Comparison of ENCODE assay signal across 9 cellular contexts in genomic region chr17:82691714-82692113, GRCh38.
"Had no signal": no experiment of that assay in that cellular context is flagged by ENCODE, and none has a peak within 500 bp of the region (broad histone marks: within the 10 kb centered on the region; RNA-seq: fewer than 3 reads in every experiment).

No MANE protein-coding gene starts in this region.

- DNase-seq: activated CD8-positive, alpha-beta memory T cell treated with anti-CD3 and anti-CD28 coated beads, Interleukin-2, amount 50 U/mL, for 48 hours; left lung; ovary had no signal

- H3K27ac ChIP-seq: left lung, ovary, SK-N-MC had no signal

- H3K36me3 ChIP-seq: left lung, ovary had no signal

- H3K27me3 ChIP-seq: ovary had no signal

- H3K27ac Mint-ChIP-seq: activated T-helper 1 cell treated with anti-CD3 and anti-CD28 coated beads, Interleukin-12 subunit alpha, Interleukin-12 subunit beta, Interleukin-2, Interleukin-4 antibody, amounts not matched to agents 30 ng/mL and 10 ng/mL and 1 ng/mL, durations not matched to agents 14 hours and 24 hours and 36 hours; memory B cell; nephron; stimulated activated memory B cell treated with anti-CD40 and anti-IgM and Interleukin-4, amounts not matched to agents 10 μg/mL and 1 μg/mL and 100 μg/mL, for 72 hours; type B pancreatic cell had no signal

- H3K4me3 ChIP-seq: left lung, ovary, SK-N-MC had no signal

- H3K4me3 Mint-ChIP-seq: activated T-helper 1 cell treated with anti-CD3 and anti-CD28 coated beads, Interleukin-12 subunit alpha, Interleukin-12 subunit beta, Interleukin-2, Interleukin-4 antibody, amounts not matched to agents 30 ng/mL and 10 ng/mL and 1 ng/mL, durations not matched to agents 14 hours and 24 hours and 36 hours; memory B cell; nephron; stimulated activated memory B cell treated with anti-CD40 and anti-IgM and Interleukin-4, amounts not matched to agents 10 μg/mL and 1 μg/mL and 100 μg/mL, for 72 hours; type B pancreatic cell had no signal

- H3K9me3 ChIP-seq: ovary had no signal
